ENCODE assay signal across 8 cellular contexts in the genomic region with DNA sequence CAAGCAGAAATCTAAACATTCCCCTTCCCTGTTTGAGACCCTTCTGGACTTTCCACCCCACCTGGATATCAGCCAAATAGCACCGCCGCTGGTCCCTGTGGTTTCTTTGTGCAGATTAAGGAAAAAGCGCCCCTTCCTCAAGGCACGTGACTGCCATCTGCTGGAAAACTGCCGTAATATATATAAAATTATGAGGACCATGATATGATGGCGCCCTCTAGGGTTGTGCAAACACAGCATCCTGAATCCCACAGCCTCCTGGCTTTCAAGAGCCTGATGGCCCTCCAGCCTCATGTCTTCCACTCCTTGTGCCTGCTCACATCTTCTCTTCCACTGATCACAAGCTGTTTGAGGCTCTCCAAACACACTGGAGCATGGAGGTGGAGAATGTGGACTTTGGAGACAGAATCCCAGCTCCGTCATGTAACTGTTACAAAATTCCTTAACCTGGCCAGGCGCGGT.
DNase-seq lines count a peak whose midpoint lies in the region; ATAC-seq and TF ChIP-seq lines count a peak whose summit lies in the region.

No MANE protein-coding gene starts in this region.

- intact Hi-C loops in CD4-positive, alpha-beta T cell (cut with DNase I, micrococcal nuclease): loop anchor here (2.0 to 5.0 kb wide), 3 partner anchors 96 to 146 kb away; a partner anchor contains a TSS

- H3K9me3 ChIP-seq in CD4-positive, alpha-beta T cell (ENCODE audit: control insufficient read depth, low read length): no peaks in the 10 kb centered on the region
- no peaks in the 10 kb centered on the region for H3K9me3 ChIP-seq in iPS DF 6.9 (ENCODE audit: control insufficient read depth, insufficient read depth, low read length)

- no peaks in the 10 kb centered on the region for H3K36me3 Mint-ChIP-seq in CD4-positive, alpha-beta T cell (ENCODE audit: low read depth)
- H3K36me3 Mint-ChIP-seq in activated T-cell treated with anti-CD3 and anti-CD28 coated beads, Interleukin-2, amount 50 U/mL, for 72 hours (ENCODE audit: insufficient read depth in 2 of 2): no peaks in the 10 kb centered on the region

- peaks cover 4% of the 10 kb centered on the region for H3K4me1 Mint-ChIP-seq in CD4-positive, alpha-beta T cell (ENCODE audit: low read depth)
- H3K4me1 Mint-ChIP-seq in activated T-cell treated with anti-CD3 and anti-CD28 coated beads, Interleukin-2, amount 50 U/mL, for 72 hours (ENCODE audit: low read depth): peaks cover 12% of the 10 kb centered on the region

- ATAC-seq in CD4-positive, alpha-beta T cell (ENCODE audit: poor library complexity): no peak
- peak in 1 of 2 donors; percentile 39 for ATAC-seq in activated T-cell treated with anti-CD3 and anti-CD28 coated beads, Interleukin-2, amount 50 U/mL, for 72 hours (replicated peaks in 1 of 2)
- no peak for ATAC-seq in HG02642 (IDR thresholded peaks at IDR 0.05; ENCODE audit: poor library complexity, unreplicated experiment)

- no peaks in the 10 kb centered on the region for H3K9me3 Mint-ChIP-seq in CD4-positive, alpha-beta T cell
- no peaks in the 10 kb centered on the region for H3K9me3 Mint-ChIP-seq in activated T-cell treated with anti-CD3 and anti-CD28 coated beads, Interleukin-2, amount 50 U/mL, for 72 hours

- no peaks in the 10 kb centered on the region for H3K27me3 ChIP-seq in CD4-positive, alpha-beta T cell (ENCODE audit: control insufficient read depth, insufficient read depth, low read length)
- no peaks in the 10 kb centered on the region for H3K27me3 ChIP-seq in iPS DF 6.9 (ENCODE audit: control insufficient read depth, insufficient read depth, low read length)

- no peak overlapping the region for H3K27ac ChIP-seq in CD4-positive, alpha-beta T cell (ENCODE audit: low read depth, low read length)
- H3K27ac ChIP-seq in iPS DF 6.9 (ENCODE audit: low read length): no peak overlapping the region

- no CpG with 5 or more reads among the region's 9 CpGs for WGBS in iPS DF 6.9 (ENCODE audit: insufficient coverage, insufficient read length)

- peak in 3 of 10 experiments; percentile 1 to 4 (median 3) for DNase-seq in CD4-positive, alpha-beta T cell
- DNase-seq in HCEC 1CT (peak; percentile 20), NCI-H774 (lab: John Stamatoyannopoulos, UW) (peak; percentile 42), iPS DF 6.9 (ENCODE audit: low read depth, low spot score) (peak; percentile 86), GOT3 (lab: John Stamatoyannopoulos, UW) (no peak)
- DNase-seq in activated T-cell treated with anti-CD3 and anti-CD28 coated beads, Interleukin-2, amount 50 U/mL, for 72 hours: peak; percentile 46 to 50
- peak; percentile 2 to 14 (median 11) for DNase-seq in stimulated activated CD4-positive, alpha-beta T cell treated with anti-CD3 and anti-CD28 coated beads, TNF-alpha, amount 100 ng/mL, for 24 hours (ENCODE audit: low read depth in 3 of 3)

- peak; percentile 59 for TF ChIP-seq CTCF in CD4-positive, alpha-beta T cell (IDR thresholded peaks at IDR 0.05)

- no peak overlapping the region for H3K4me3 Mint-ChIP-seq in CD4-positive, alpha-beta T cell
- H3K4me3 Mint-ChIP-seq in activated T-cell treated with anti-CD3 and anti-CD28 coated beads, Interleukin-2, amount 50 U/mL, for 72 hours: peak overlapping the region; percentile 3 to 60

- H3K36me3 ChIP-seq in iPS DF 6.9 (ENCODE audit: control insufficient read depth, insufficient read depth, low read length): no peaks in the 10 kb centered on the region

- H3K27ac Mint-ChIP-seq in CD4-positive, alpha-beta T cell: no peak overlapping the region
- H3K27ac Mint-ChIP-seq in activated T-cell treated with anti-CD3 and anti-CD28 coated beads, Interleukin-2, amount 50 U/mL, for 72 hours: no peak overlapping the region

- CTCF ChIA-PET in CD4-positive, alpha-beta T cell (lab: Charles Lee): no interaction called here

- peaks cover 10% of the 10 kb centered on the region for H3K27me3 Mint-ChIP-seq in CD4-positive, alpha-beta T cell
- peaks cover 20% of the 10 kb centered on the region for H3K27me3 Mint-ChIP-seq in activated T-cell treated with anti-CD3 and anti-CD28 coated beads, Interleukin-2, amount 50 U/mL, for 72 hours (ENCODE audit: low read depth)

- no peak overlapping the region for H3K4me3 ChIP-seq in iPS DF 6.9 (ENCODE audit: low read length)

- peaks cover 2% of the 10 kb centered on the region for H3K4me1 ChIP-seq in iPS DF 6.9 (ENCODE audit: control insufficient read depth, insufficient read depth, low read length)

- POLR2A ChIA-PET in CD4-positive, alpha-beta T cell (lab: Charles Lee): no interaction called here
